ENCODE assay signal across 23 cellular contexts in genomic region chr10:72194949-72195348, GRCh38. TPM values are rescaled to one million over a fixed set of nuclear protein-coding genes. Genes with fewer than 3 reads are reported as not detected.
A peak's percentile ranks its signal among the peaks of the same experiment; 100 is the strongest.
DNase-seq lines count a peak whose midpoint lies in the region; ATAC-seq, FAIRE-seq and TF ChIP-seq lines count a peak whose summit lies in the region.
"Had no signal": no experiment of that assay in that cellular context is flagged by ENCODE, and none has a peak within 500 bp of the region (broad histone marks: within the 10 kb centered on the region; RNA-seq: fewer than 3 reads in every experiment).

No MANE protein-coding gene starts in this region.

- CTCF ChIA-PET in HEK293 (lab: Yijun Ruan, JAX) (interaction anchor here (0.7 kb wide), 1 partner anchor 64 kb away, joined by 3 read pairs; no protein-coding TSS in a partner anchor), K562 (lab: Yijun Ruan, JAX; ENCODE audit: low intra/inter-chr PET ratio) (no interaction called here)

- no peaks in the 10 kb centered on the region for H3K27me3 ChIP-seq in K562 (ENCODE audit: control insufficient read depth in 2 of 2, insufficient read depth in 2 of 2, low read length in 2 of 2)
- H3K27me3 ChIP-seq: BE2C, BLaER1 had no signal

- TF ChIP-seq RAD21 in K562 (CRISPR knock-in tag; conservative IDR thresholded peaks at IDR 0.05 in 1 of 2, IDR thresholded peaks at IDR 0.05 in 1 of 2), result no peak

- no peaks in the 10 kb centered on the region for H3K79me2 ChIP-seq in K562 (ENCODE audit: control insufficient read depth, insufficient read depth, low read length)

- H3K9me3 ChIP-seq in HEK293 (ENCODE audit: control insufficient read depth, insufficient read depth, low read depth, low read length), result no peaks in the 10 kb centered on the region
- H3K9me3 ChIP-seq in K562 (replicated peaks; ENCODE audit: control insufficient read depth, insufficient read depth, low read depth, low read length), result no peaks in the 10 kb centered on the region
- H3K9me3 ChIP-seq: BE2C, BLaER1, Caco-2 had no signal

- in situ Hi-C loops in K562 (cut with MboI), result no loop called here

- no peaks in the 10 kb centered on the region for H3K9me1 ChIP-seq in K562 (ENCODE audit: control insufficient read depth, insufficient read depth, low read length)

- H3K4me3 ChIP-seq in HEK293 (ENCODE audit: low read depth, low read length) (no peak overlapping the region), K562 (no peak overlapping the region)
- H3K4me3 ChIP-seq: BLaER1 had no signal

- no peaks in the 10 kb centered on the region for H3K4me1 ChIP-seq in HEK293 (ENCODE audit: control insufficient read depth, insufficient read depth, low read length)
- H3K4me1 ChIP-seq in K562 (replicated peaks in 1 of 2; ENCODE audit: control insufficient read depth in 2 of 2, insufficient read depth in 2 of 2, low read length in 2 of 2), result no peaks in the 10 kb centered on the region
- H3K4me1 ChIP-seq: BE2C, BLaER1, Caco-2 had no signal

- H4K20me1 ChIP-seq in K562 (replicated peaks; ENCODE audit: control insufficient read depth, insufficient read depth, low read length), result no peaks in the 10 kb centered on the region
- H4K20me1 ChIP-seq: BLaER1 had no signal

- H3K4me1 Mint-ChIP-seq in activated T-cell treated with anti-CD3 and anti-CD28 coated beads, Interleukin-2, amount 50 U/mL, for 24 hours (ENCODE audit: low read depth), result peaks cover 1% of the 10 kb centered on the region
- H3K4me1 Mint-ChIP-seq: CD14-positive monocyte had no signal

- ATAC-seq in K562 (no peak), HG03520 (IDR thresholded peaks at IDR 0.05; ENCODE audit: unreplicated experiment) (no peak), HG03196 (IDR thresholded peaks at IDR 0.05; ENCODE audit: unreplicated experiment) (no peak)

- no peak for TF ChIP-seq POLR2A in K562 (conservative IDR thresholded peaks at IDR 0.05)

- H3K4me2 ChIP-seq in K562 (ENCODE audit: insufficient read depth, low read length), result no peak overlapping the region
- H3K4me2 ChIP-seq: BLaER1 had no signal

- no peak for TF ChIP-seq CTCF in HEK293 (tag by site-specific recombination; IDR thresholded peaks at IDR 0.05)
- no peak for TF ChIP-seq CTCF in K562 (IDR thresholded peaks at IDR 0.05 in 2 of 3, conservative IDR thresholded peaks at IDR 0.05 in 1 of 3; ENCODE audit: insufficient read depth in 2 of 3, low read depth in 1 of 3, low read length in 3 of 3)

- no peaks in the 10 kb centered on the region for H3K9me3 Mint-ChIP-seq in activated T-cell treated with anti-CD3 and anti-CD28 coated beads, Interleukin-2, amount 50 U/mL, for 24 hours
- H3K9me3 Mint-ChIP-seq: CD4-positive, CD25-positive, alpha-beta regulatory T cell had no signal

- TF ChIP-seq EP300 in K562 (IDR thresholded peaks at IDR 0.05; ENCODE audit: low read length), result no peak

- intact Hi-C loops in K562 (cut with micrococcal nuclease), result no loop called here

- BruUV-seq in K562 (replicated peaks; lab: Mats Ljungman, UMichigan), result no TSS peak

- no peak for DNase-seq in activated T-cell treated with anti-CD3 and anti-CD28 coated beads, Interleukin-2, amount 50 U/mL, for 24 hours
- DNase-seq in activated T-cell treated with anti-CD3 and anti-CD28 coated beads, Interleukin-2, amount 50 U/mL, for 48 hours, result no peak
- no peak for DNase-seq in K562 (ENCODE audit: extremely low read depth in 1 of 4, low spot score in 3 of 4)
- DNase-seq: 8988T; ACHN; BE2C; C1 segment of cervical spinal cord; Caco-2; Calu3; CD4-positive, alpha-beta memory T cell; CD4-positive, CD25-positive, alpha-beta regulatory T cell; DMS79 treated with DMSO at 0.1 percent for 48 hours; GF-D8 had no signal

- no peak overlapping the region for H3K27ac ChIP-seq in HEK293 (ENCODE audit: extremely low read depth, low read depth, low read length)
- no peak overlapping the region for H3K27ac ChIP-seq in K562 (ENCODE audit: extremely low read depth, low read depth, low read length)
- H3K27ac ChIP-seq: BLaER1 had no signal

- no peaks in the 10 kb centered on the region for H3K27me3 Mint-ChIP-seq in activated T-cell treated with anti-CD3 and anti-CD28 coated beads, Interleukin-2, amount 50 U/mL, for 24 hours
- H3K27me3 Mint-ChIP-seq: CD4-positive, alpha-beta memory T cell; CD4-positive, CD25-positive, alpha-beta regulatory T cell had no signal

- H3K36me3 ChIP-seq in HEK293 (ENCODE audit: control insufficient read depth in 2 of 2, insufficient read depth in 1 of 2, low read length in 2 of 2) (peaks cover 30 to 33% of the 10 kb centered on the region in 2 experiments; a peak in 2 of 3 replicates), K562 (ENCODE audit: control insufficient read depth, insufficient read depth, low read length) (peaks cover 14% of the 10 kb centered on the region)

- no peak overlapping the region for H2AFZ ChIP-seq in K562 (ENCODE audit: low read depth, low read length)

- WGBS in K562 (ENCODE audit: insufficient coverage, low coverage, missing lambda C conversion rate), result 85% methylated on average over 2 of the region's 2 CpGs

- POLR2A ChIA-PET in HEK293 (lab: Yijun Ruan, JAX) (no interaction called here), K562 (lab: Yijun Ruan, JAX) (interaction anchor here (0.7 kb wide), 1 partner anchor 18 kb away, joined by 4 read pairs; no protein-coding TSS in a partner anchor)

- H3K27ac Mint-ChIP-seq in activated T-cell treated with anti-CD3 and anti-CD28 coated beads, Interleukin-2, amount 50 U/mL, for 24 hours, result peak overlapping the region; percentile 18
- H3K27ac Mint-ChIP-seq: CD14-positive monocyte; CD4-positive, alpha-beta memory T cell; CD4-positive, CD25-positive, alpha-beta regulatory T cell had no signal

- no peak for FAIRE-seq in K562 (lab: Jason Lieb, UNC)
- FAIRE-seq: A204.1, D721Med, G401.6, GM12891, GM19239 had no signal

- H3K9ac ChIP-seq in K562 (ENCODE audit: insufficient read depth in 1 of 2, low read depth in 2 of 2, low read length in 2 of 2), result no peak overlapping the region
- H3K9ac ChIP-seq: BLaER1 had no signal

- H3K36me3 Mint-ChIP-seq in activated T-cell treated with anti-CD3 and anti-CD28 coated beads, Interleukin-2, amount 50 U/mL, for 24 hours (ENCODE audit: low read depth), result peaks cover 61% of the 10 kb centered on the region

- H3K4me3 Mint-ChIP-seq in activated T-cell treated with anti-CD3 and anti-CD28 coated beads, Interleukin-2, amount 50 U/mL, for 24 hours, result no peak overlapping the region
- H3K4me3 Mint-ChIP-seq: CD14-positive monocyte; CD4-positive, alpha-beta memory T cell; CD4-positive, CD25-positive, alpha-beta regulatory T cell had no signal

TF ChIP-seq in HEK293, 187 proteins besides CTCF, POLR2A, EP300 and RAD21 (continues in another document):
- TF ChIP-seq OVOL3 (tag by site-specific recombination; IDR thresholded peaks at IDR 0.05) (no peak), ZNF624 (tag by site-specific recombination; IDR thresholded peaks at IDR 0.05) (no peak)

TF ChIP-seq in K562, 482 proteins besides CTCF, POLR2A, EP300 and RAD21:
- no peak for TF ChIP-seq EWSR1 (IDR thresholded peaks at IDR 0.05; ENCODE audit: borderline replicate concordance, low read depth, partially characterized antibody)
- 0 out of 2 replicates have a peak, but pooled peaks have one; percentile 48 for TF ChIP-seq SMARCA5 (IDR thresholded peaks at IDR 0.05)
- 0 out of 2 replicates have a peak, but pooled peaks have one; percentile 32 for TF ChIP-seq ZNF121 (CRISPR knock-in tag; conservative IDR thresholded peaks at IDR 0.05)
- TF ChIP-seq ZNF384 (IDR thresholded peaks at IDR 0.05; ENCODE audit: low read depth, low read length), result peak; percentile 64; the same call in 1 of the 2 replicates
- TF ChIP-seq RBM39 (optimal IDR thresholded peaks at IDR 0.05; ENCODE audit: low read depth, low read length), result no peak

RNA-seq across cellular contexts. Expression of gene ANAPC16, which starts 20.9 kb away (rescaled TPM):
- total RNA-seq in K562 (2011; cell fraction: chromatin; rRNA removed; ENCODE audit: low replicate concordance), result 13.7 and 30.0 TPM in 2 replicates
- total RNA-seq in K562 (2011; cell fraction: nucleolus; rRNA removed), result 13.7 and 15.7 TPM in 2 replicates
- total RNA-seq in K562 (2011; cell fraction: nucleoplasm; rRNA removed), result 30.3 and 57.6 TPM in 2 replicates
- total RNA-seq in K562 (2014; rRNA removed) (42.6 and 55.8 TPM in 2 replicates), K562 (2014; rRNA removed; fragmentation: Illumina TruSeq; extraction: Trizol) (108 and 111 TPM in 2 replicates), K562 (2015; rRNA removed; fragmentation: Illumina TruSeq; extraction: Trizol) (79.7 and 87.7 TPM in 2 replicates), K562 (2021) (72.5 and 72.7 TPM in 2 replicates)
- polyA plus RNA-seq in K562 (2011; rRNA removed) (162 and 168 TPM in 2 replicates), K562 (2014; fragmentation: Illumina TruSeq; extraction: Trizol) (74.2 and 85.3 TPM in 2 replicates), K562 (2014; fragmentation: Nextera tagmentation; extraction: Ambion mirVana) (100 to 1,000 TPM; 184 to 208 TPM), K562 (2014; rRNA removed) (112 and 134 TPM in 2 replicates)
- polyA plus RNA-seq in K562 (2011; cell fraction: cytosol; rRNA removed), result 47.9 and 96.2 TPM in 2 replicates
- polyA plus RNA-seq in K562 (2011; cell fraction: nucleus; rRNA removed), result 27.0 and 46.2 TPM in 2 replicates
- polyA plus RNA-seq in K562 (2012), result 85.3 and 238 TPM in 2 replicates
- 41.3 and 52.4 TPM in 2 replicates for polyA minus RNA-seq in K562 (2011; rRNA and poly(A)+ RNA removed)
- polyA minus RNA-seq in K562 (2011; cell fraction: cytosol; rRNA and poly(A)+ RNA removed), result 13.9 and 15.1 TPM in 2 replicates
- 3.2 and 10.0 TPM in 2 replicates for polyA minus RNA-seq in K562 (2011; cell fraction: nucleus; rRNA and poly(A)+ RNA removed)

RNA-seq across cellular contexts. Expression of gene ASCC1, which starts 21.1 kb away (rescaled TPM):
- 49.7 and 77.0 TPM in 2 replicates for total RNA-seq in K562 (2011; cell fraction: chromatin; rRNA removed; ENCODE audit: low replicate concordance)
- 28.7 and 34.9 TPM in 2 replicates for total RNA-seq in K562 (2011; cell fraction: nucleolus; rRNA removed)
- 43.5 and 57.0 TPM in 2 replicates for total RNA-seq in K562 (2011; cell fraction: nucleoplasm; rRNA removed)
- total RNA-seq in K562 (2014; rRNA removed) (27.6 and 31.7 TPM in 2 replicates), K562 (2014; rRNA removed; fragmentation: Illumina TruSeq; extraction: Trizol) (52.8 and 62.6 TPM in 2 replicates), K562 (2015; rRNA removed; fragmentation: Illumina TruSeq; extraction: Trizol) (33.3 and 38.2 TPM in 2 replicates), K562 (2021) (45.7 and 48.4 TPM in 2 replicates)
- polyA plus RNA-seq in K562 (2011; rRNA removed) (53.2 and 64.1 TPM in 2 replicates), K562 (2014; fragmentation: Illumina TruSeq; extraction: Trizol) (54.4 and 70.0 TPM in 2 replicates), K562 (2014; fragmentation: Nextera tagmentation; extraction: Ambion mirVana) (10 to 100 TPM; 50.8 to 73.3 TPM), K562 (2014; rRNA removed) (42.7 and 55.5 TPM in 2 replicates)
- 20.9 and 37.8 TPM in 2 replicates for polyA plus RNA-seq in K562 (2011; cell fraction: cytosol; rRNA removed)
- 13.5 and 19.8 TPM in 2 replicates for polyA plus RNA-seq in K562 (2011; cell fraction: nucleus; rRNA removed)
- 39.1 and 50.0 TPM in 2 replicates for polyA plus RNA-seq in K562 (2012)
- 90.3 and 97.7 TPM in 2 replicates for polyA minus RNA-seq in K562 (2011; rRNA and poly(A)+ RNA removed)
- 35.1 and 39.2 TPM in 2 replicates for polyA minus RNA-seq in K562 (2011; cell fraction: cytosol; rRNA and poly(A)+ RNA removed)
- 13.6 and 33.1 TPM in 2 replicates for polyA minus RNA-seq in K562 (2011; cell fraction: nucleus; rRNA and poly(A)+ RNA removed)
